9 cellular contexts compared by ENCODE assay signal in genomic region chr11:2138436-2139117, GRCh38. TPM values are rescaled to one million over a fixed set of nuclear protein-coding genes. Genes with fewer than 3 reads are reported as not detected.
A peak's percentile ranks its signal among the peaks of the same experiment; 100 is the strongest.
DNase-seq lines count a peak whose midpoint lies in the region; ATAC-seq, FAIRE-seq and TF ChIP-seq lines count a peak whose summit lies in the region.
"Had no signal": no experiment of that assay in that cellular context is flagged by ENCODE, and none has a peak within 500 bp of the region (broad histone marks: within the 10 kb centered on the region; RNA-seq: fewer than 3 reads in every experiment).

No MANE protein-coding gene starts in this region.

- H3K4me1 Mint-ChIP-seq in MCF 10A (ENCODE audit: insufficient read depth, unreplicated experiment) (peaks cover 13% of the 10 kb centered on the region), mesothelial cell of epicardium (peaks cover 36% of the 10 kb centered on the region)

- POLR2A ChIA-PET in MCF 10A (lab: Yijun Ruan, JAX) (no interaction called here), RWPE1 (lab: Yijun Ruan, JAX; ENCODE audit: low non-redundant PET) (no interaction called here)

- DNase-seq in stimulated activated CD4-positive, alpha-beta T cell treated with anti-CD3 and anti-CD28 coated beads, Interleukin-4, amount 100 ng/mL, for 1 hour: peak; percentile 34
- DNase-seq in stimulated activated CD4-positive, alpha-beta T cell treated with anti-CD3 and anti-CD28 coated beads, Interleukin-1b, Interleukin-23, amount 100 ng/mL, for 48 hours: no peak
- DNase-seq in MCF 10A (ENCODE audit: unreplicated experiment): no peak
- DNase-seq in mesothelial cell of epicardium (ENCODE audit: low spot score in 2 of 2, unreplicated experiment in 2 of 2): no peak
- DNase-seq in urothelium cell line (ENCODE audit: low spot score): peak; percentile 18
- DNase-seq in RWPE1 (ENCODE audit: low spot score): no peak

- H3K4me3 Mint-ChIP-seq in MCF 10A (ENCODE audit: unreplicated experiment) (peak overlapping the region; percentile 57), mesothelial cell of epicardium (peak overlapping the region; percentile 80)

- BruUV-seq in MCF 10A (replicated peaks; lab: Mats Ljungman, UMichigan): no TSS peak

- no peak for TF ChIP-seq CTCF in MCF 10A (IDR thresholded peaks at IDR 0.05; ENCODE audit: unreplicated experiment)
- TF ChIP-seq CTCF in mesothelial cell of epicardium (IDR thresholded peaks at IDR 0.05; ENCODE audit: unreplicated experiment): no peak
- no peak for TF ChIP-seq CTCF in RWPE1 (conservative IDR thresholded peaks at IDR 0.05; ENCODE audit: low read depth)

- H3K27me3 Mint-ChIP-seq in MCF 10A (ENCODE audit: insufficient read depth, unreplicated experiment) (peaks cover 70% of the 10 kb centered on the region), mesothelial cell of epicardium (ENCODE audit: low read depth) (peaks cover 72% of the 10 kb centered on the region)

- H3K9me3 Mint-ChIP-seq in MCF 10A (ENCODE audit: unreplicated experiment) (no peaks in the 10 kb centered on the region), mesothelial cell of epicardium (no peaks in the 10 kb centered on the region)

- ATAC-seq in HG03196 (IDR thresholded peaks at IDR 0.05; ENCODE audit: unreplicated experiment) (no peak), HG03280 (IDR thresholded peaks at IDR 0.05; ENCODE audit: unreplicated experiment) (no peak)

- H3K36me3 Mint-ChIP-seq in MCF 10A (ENCODE audit: insufficient read depth, unreplicated experiment) (peaks cover 4% of the 10 kb centered on the region), mesothelial cell of epicardium (no peaks in the 10 kb centered on the region)

- no peak for FAIRE-seq in urothelium cell line (lab: Jason Lieb, UNC)

- intact Hi-C loops in MCF 10A (cut with micrococcal nuclease): no loop called here

- H3K27ac Mint-ChIP-seq in MCF 10A (ENCODE audit: low read depth, unreplicated experiment) (no peak overlapping the region), mesothelial cell of epicardium (peak overlapping the region; percentile 86)

- no peak overlapping the region for H3K27ac ChIP-seq in RWPE1

- CTCF ChIA-PET in MCF 10A (lab: Yijun Ruan, JAX) (no interaction called here), RWPE1 (lab: Yijun Ruan, JAX) (interaction anchor here (0.6 to 1.6 kb wide), 4 partner anchors 12 to 116 kb away, joined by 3 to 8 read pairs (median 4); no protein-coding TSS in a partner anchor)

RNA-seq across cellular contexts. Expression of gene IGF2, which starts 0.6 kb away (rescaled TPM):
- 0.29 and 0.35 TPM in 2 replicates for total RNA-seq in MCF 10A (2022)
- total RNA-seq in mesothelial cell of epicardium: 3,009 to 3,275 TPM (median 3,171 TPM) in 3 replicates

RNA-seq across cellular contexts. Expression of gene INS, which starts 22.4 kb away (rescaled TPM):
- total RNA-seq in MCF 10A (2022) (not detected in 2 replicates), mesothelial cell of epicardium (not detected in 3 replicates)
- total RNA-seq: M059J had no signal

RNA-seq across cellular contexts. Expression of gene TH, which starts 33.0 kb away (rescaled TPM):
- 0.20 and 1.1 TPM in 2 replicates for total RNA-seq in MCF 10A (2022)
- total RNA-seq in mesothelial cell of epicardium: 0.77 to 1.4 TPM (median 1.1 TPM) in 3 replicates

Comparison
In these comparisons a context has a peak if more than half of its experiments do, and no peak if none do; other contexts are left out.
1. DNase-seq: peak in stimulated activated CD4-positive, alpha-beta T cell treated with anti-CD3 and anti-CD28 coated beads, Interleukin-4, amount 100 ng/mL, for 1 hour (single experiment) and urothelium cell line (single experiment); none in stimulated activated CD4-positive, alpha-beta T cell treated with anti-CD3 and anti-CD28 coated beads, Interleukin-1b, Interleukin-23, amount 100 ng/mL, for 48 hours (single experiment), MCF 10A (single experiment), mesothelial cell of epicardium (0 of 2) and RWPE1 (single experiment).
2. RNA of gene IGF2, which starts 0.6 kb away (total RNA-seq): 3,009 to 3,275 TPM in mesothelial cell of epicardium; 0.29 to 0.35 TPM in MCF 10A; every median in the first group is over 1,000 times any median in the second.